Comparison of ENCODE assay signal across 9 cellular contexts in genomic region chr1:44327679-44328491, GRCh38. TPM values are rescaled to one million over a fixed set of nuclear protein-coding genes. Genes with fewer than 3 reads are reported as not detected.
A peak's percentile ranks its signal among the peaks of the same experiment; 100 is the strongest.
DNase-seq lines count a peak whose midpoint lies in the region; ATAC-seq, FAIRE-seq and TF ChIP-seq lines count a peak whose summit lies in the region.
"Had no signal": no experiment of that assay in that cellular context is flagged by ENCODE, and none has a peak within 500 bp of the region (broad histone marks: within the 10 kb centered on the region; RNA-seq: fewer than 3 reads in every experiment).

No MANE protein-coding gene starts in this region.

- no peak overlapping the region for H3K9ac ChIP-seq in K562 (ENCODE audit: insufficient read depth in 1 of 2, low read depth in 2 of 2, low read length in 2 of 2)

- no peak for TF ChIP-seq EP300 in K562 (IDR thresholded peaks at IDR 0.05; ENCODE audit: low read length)

- TF ChIP-seq CTCF in K562 (IDR thresholded peaks at IDR 0.05 in 2 of 3, conservative IDR thresholded peaks at IDR 0.05 in 1 of 3; ENCODE audit: insufficient read depth in 2 of 3, low read depth in 1 of 3, low read length in 3 of 3), result no peak

- no peak for TF ChIP-seq RAD21 in K562 (CRISPR knock-in tag; conservative IDR thresholded peaks at IDR 0.05 in 1 of 2, IDR thresholded peaks at IDR 0.05 in 1 of 2)

- DNase-seq in D341Med (ENCODE audit: low spot score) (peak; percentile 78), NCI-H2029 (lab: John Stamatoyannopoulos, UW) (peak; percentile 96), K562 (ENCODE audit: extremely low read depth in 1 of 4, low spot score in 3 of 4) (peak; percentile 23 to 31 (median 28)), iris pigment epithelial cell (ENCODE audit: low read depth) (peak; percentile 100), ureter (ENCODE audit: low spot score) (peak; percentile 94)
- DNase-seq in stimulated activated CD4-positive, alpha-beta T cell treated with anti-CD3 and anti-CD28 coated beads, Interleukin-2, amount 100 ng/mL, for 24 hours, result no peak

- in situ Hi-C loops in K562 (cut with MboI), result no loop called here

- peak; percentile 52; the same call in 1 of the 3 replicates for ATAC-seq in K562
- ATAC-seq in HG03342 (IDR thresholded peaks at IDR 0.05; ENCODE audit: unreplicated experiment), result no peak
- no peak for ATAC-seq in activated CD4-positive, CD25-positive, alpha-beta regulatory T cell treated with anti-CD3 and anti-CD28 coated beads, Interleukin-2, amount 50 U/mL, for 24 hours

- H4K20me1 ChIP-seq in K562 (replicated peaks; ENCODE audit: control insufficient read depth, insufficient read depth, low read length), result peaks cover 9% of the 10 kb centered on the region; the same call in 1 of the 2 replicates

- CTCF ChIA-PET in K562 (lab: Yijun Ruan, JAX; ENCODE audit: low intra/inter-chr PET ratio), result no interaction called here

- H3K9me3 ChIP-seq in K562 (replicated peaks; ENCODE audit: control insufficient read depth, insufficient read depth, low read depth, low read length), result no peaks in the 10 kb centered on the region

- WGBS in K562 (ENCODE audit: insufficient coverage, low coverage, missing lambda C conversion rate), result 94% methylated on average over 8 of the region's 8 CpGs

- no peak for TF ChIP-seq POLR2A in K562 (conservative IDR thresholded peaks at IDR 0.05)

- H3K4me3 ChIP-seq in K562, result no peak overlapping the region

- H3K36me3 ChIP-seq in K562 (ENCODE audit: control insufficient read depth, insufficient read depth, low read length), result peaks cover 14% of the 10 kb centered on the region; the same call in 2 of the 3 replicates

- no peak overlapping the region for H3K27ac ChIP-seq in K562 (ENCODE audit: extremely low read depth, low read depth, low read length)

- no peak overlapping the region for H2AFZ ChIP-seq in K562 (ENCODE audit: low read depth, low read length)

- intact Hi-C loops in K562 (cut with micrococcal nuclease), result no loop called here

- no peaks in the 10 kb centered on the region for H3K4me1 ChIP-seq in K562 (replicated peaks in 1 of 2; ENCODE audit: control insufficient read depth in 2 of 2, insufficient read depth in 2 of 2, low read length in 2 of 2)

- H3K4me2 ChIP-seq in K562 (ENCODE audit: insufficient read depth, low read length), result no peak overlapping the region

- POLR2A ChIA-PET in K562 (lab: Yijun Ruan, JAX), result interaction anchor here (0.9 to 1.2 kb wide), 2 partner anchors 20 to 22 kb away, joined by 3 read pairs; no protein-coding TSS in a partner anchor

- no peaks in the 10 kb centered on the region for H3K27me3 ChIP-seq in K562 (ENCODE audit: control insufficient read depth in 2 of 2, insufficient read depth in 2 of 2, low read length in 2 of 2)

- no peaks in the 10 kb centered on the region for H3K9me1 ChIP-seq in K562 (ENCODE audit: control insufficient read depth, insufficient read depth, low read length)

- peak; percentile 23 for FAIRE-seq in K562 (lab: Jason Lieb, UNC)
- FAIRE-seq: colon had no signal

- no peaks in the 10 kb centered on the region for H3K79me2 ChIP-seq in K562 (ENCODE audit: control insufficient read depth, insufficient read depth, low read length)

- no TSS peak for BruUV-seq in K562 (replicated peaks; lab: Mats Ljungman, UMichigan)

TF ChIP-seq in K562, 482 proteins besides CTCF, POLR2A, EP300 and RAD21:
- TF ChIP-seq NFIX (CRISPR knock-in tag; IDR thresholded peaks at IDR 0.05; ENCODE audit: low read depth) (peak; percentile 41; the same call in 1 of the 2 replicates), NFIC (IDR thresholded peaks at IDR 0.05) (peak; percentile 88), CEBPG (CRISPR knock-in tag; IDR thresholded peaks at IDR 0.05) (no peak), CEBPG (tag; conservative IDR thresholded peaks at IDR 0.05 in 1 of 2, IDR thresholded peaks at IDR 0.05 in 1 of 2) (0 out of 4 replicates have a peak, but pooled peaks have one; percentile 18 to 29), ZNF561 (CRISPR knock-in tag; conservative IDR thresholded peaks at IDR 0.05) (no peak), RB1 (IDR thresholded peaks at IDR 0.05; ENCODE audit: low read depth) (no peak), MAFG (tag; conservative IDR thresholded peaks at IDR 0.05) (no peak), SMC3 (conservative IDR thresholded peaks at IDR 0.05; ENCODE audit: insufficient read depth, low read depth, low read length) (no peak), ZNF232 (CRISPR knock-in tag; IDR thresholded peaks at IDR 0.05) (no peak), HDAC2 (IDR thresholded peaks at IDR 0.05) (no peak), MAZ (CRISPR knock-in tag; conservative IDR thresholded peaks at IDR 0.05 in 1 of 2, IDR thresholded peaks at IDR 0.05 in 1 of 2) (no peak), CEBPB (tag; IDR thresholded peaks at IDR 0.05) (peak; percentile 29; the same call in 1 of the 2 replicates)

RNA-seq across cellular contexts. Expression of gene ERI3, which starts 27.2 kb away (rescaled TPM):
- 46.7 and 60.1 TPM in 2 replicates for total RNA-seq in K562 (2011; cell fraction: chromatin; rRNA removed; ENCODE audit: low replicate concordance)
- total RNA-seq in K562 (2011; cell fraction: nucleolus; rRNA removed), result 42.9 and 47.8 TPM in 2 replicates
- 36.1 and 43.2 TPM in 2 replicates for total RNA-seq in K562 (2011; cell fraction: nucleoplasm; rRNA removed)
- 68.3 and 104 TPM in 2 replicates for total RNA-seq in K562 (2014; rRNA removed)
- total RNA-seq in K562 (2014; rRNA removed; fragmentation: Illumina TruSeq; extraction: Trizol), result 46.0 and 49.4 TPM in 2 replicates
- total RNA-seq in K562 (2015; rRNA removed; fragmentation: Illumina TruSeq; extraction: Trizol), result 56.6 and 60.8 TPM in 2 replicates
- 93.4 and 95.6 TPM in 2 replicates for total RNA-seq in K562 (2021)
- polyA plus RNA-seq in K562 (2011; rRNA removed), result 67.2 and 78.9 TPM in 2 replicates
- polyA plus RNA-seq in K562 (2011; cell fraction: cytosol; rRNA removed), result 111 and 174 TPM in 2 replicates
- 60.6 and 65.5 TPM in 2 replicates for polyA plus RNA-seq in K562 (2011; cell fraction: nucleus; rRNA removed)
- 82.3 and 83.0 TPM in 2 replicates for polyA plus RNA-seq in K562 (2012)
- polyA plus RNA-seq in K562 (2014; fragmentation: Illumina TruSeq; extraction: Trizol), result 72.9 and 87.0 TPM in 2 replicates
- polyA plus RNA-seq in K562 (2014; fragmentation: Nextera tagmentation; extraction: Ambion mirVana), result 10 to 100 TPM; 47.8 to 78.4 TPM
- 56.9 and 67.2 TPM in 2 replicates for polyA plus RNA-seq in K562 (2014; rRNA removed)
- polyA minus RNA-seq in K562 (2011; rRNA and poly(A)+ RNA removed), result 51.7 and 62.4 TPM in 2 replicates
- polyA minus RNA-seq in K562 (2011; cell fraction: cytosol; rRNA and poly(A)+ RNA removed), result 60.6 and 72.0 TPM in 2 replicates
- polyA minus RNA-seq in K562 (2011; cell fraction: nucleus; rRNA and poly(A)+ RNA removed), result 21.0 and 34.3 TPM in 2 replicates
- total RNA-seq in ureter, result 60.9 TPM

Comparison
In these comparisons a context has a peak if more than half of its experiments do, and no peak if none do; other contexts are left out.
1. DNase-seq: peak in D341Med (single experiment), NCI-H2029 (single experiment), K562 (4 of 4), iris pigment epithelial cell (single experiment) and ureter (single experiment); none in stimulated activated CD4-positive, alpha-beta T cell treated with anti-CD3 and anti-CD28 coated beads, Interleukin-2, amount 100 ng/mL, for 24 hours (0 of 2).